ENCODE assay signal across 9 cellular contexts in genomic region chr19:49019242-49019932, GRCh38. TPM values are rescaled to one million over a fixed set of nuclear protein-coding genes. Genes with fewer than 3 reads are reported as not detected.
DNase-seq lines count a peak whose midpoint lies in the region; ATAC-seq and TF ChIP-seq lines count a peak whose summit lies in the region.
"Had no signal": no experiment of that assay in that cellular context is flagged by ENCODE, and none has a peak within 500 bp of the region (broad histone marks: within the 10 kb centered on the region; RNA-seq: fewer than 3 reads in every experiment).

No MANE protein-coding gene starts in this region.

- H3K9me3 Mint-ChIP-seq in neural crest cell = no peaks in the 10 kb centered on the region

- peak overlapping the region; percentile 53 to 64 (median 55) for H3K4me3 ChIP-seq in esophagus muscularis mucosa
- peak overlapping the region; percentile 73 for H3K4me3 ChIP-seq in thoracic aorta

- DNase-seq in GM20000 (ENCODE audit: low spot score) = peak; percentile 89
- peak; percentile 85 for DNase-seq in NCI-H748 (lab: John Stamatoyannopoulos, UW; ENCODE audit: unreplicated experiment)
- DNase-seq in activated T-cell treated with anti-CD3 and anti-CD28 coated beads for 1 hour (ENCODE audit: low read depth) = peak; percentile 63
- DNase-seq in esophagus muscularis mucosa (ENCODE audit: extremely low spot score) = no peak
- DNase-seq in neural crest cell (ENCODE audit: low read depth, low spot score) = peak; percentile 39
- no peak for DNase-seq in thoracic aorta (ENCODE audit: low spot score)
- no peak for DNase-seq in DMS79 (lab: John Stamatoyannopoulos, UW)

- H3K36me3 ChIP-seq in esophagus muscularis mucosa (peaks cover 0 to 22% (median 20%) of the 10 kb centered on the region in 4 donors), thoracic aorta (peaks cover 5% of the 10 kb centered on the region)

- intact Hi-C loops in esophagus muscularis mucosa (cut with DNase I) = no loop called here

- H3K27ac ChIP-seq in esophagus muscularis mucosa (replicated peaks in 1 of 4) (no peak overlapping the region), thoracic aorta (no peak overlapping the region)

- 11% methylated on average over 27 of the region's 41 CpGs for WGBS in esophagus muscularis mucosa

- no peak overlapping the region for H3K27ac Mint-ChIP-seq in neural crest cell (ENCODE audit: unreplicated experiment)

- TF ChIP-seq CTCF in GM20000 (IDR thresholded peaks at IDR 0.05; ENCODE audit: extremely low read depth, missing control alignments) (no peak), esophagus muscularis mucosa (IDR thresholded peaks at IDR 0.05) (no peak), neural crest cell (conservative IDR thresholded peaks at IDR 0.05) (peak; percentile 56), thoracic aorta (IDR thresholded peaks at IDR 0.05) (no peak)

- no peak for TF ChIP-seq EP300 in esophagus muscularis mucosa (IDR thresholded peaks at IDR 0.05)

- TF ChIP-seq POLR2A in esophagus muscularis mucosa (IDR thresholded peaks at IDR 0.05; ENCODE audit: low read depth) = no peak

- peaks cover 11% of the 10 kb centered on the region for H3K4me1 Mint-ChIP-seq in neural crest cell

- H3K27me3 Mint-ChIP-seq in neural crest cell (ENCODE audit: low read depth) = peaks cover 60% of the 10 kb centered on the region

- H3K4me1 ChIP-seq in esophagus muscularis mucosa (peaks cover 19 to 30% (median 26%) of the 10 kb centered on the region in 4 donors), thoracic aorta (ENCODE audit: control insufficient read depth in 1 of 2, low read depth in 2 of 2) (peaks cover 15 to 24% of the 10 kb centered on the region in 2 donors)

- H3K4me3 Mint-ChIP-seq in neural crest cell = peak overlapping the region; percentile 73

- no peaks in the 10 kb centered on the region for H3K9me3 ChIP-seq in esophagus muscularis mucosa
- no peaks in the 10 kb centered on the region for H3K9me3 ChIP-seq in thoracic aorta

- H3K27me3 ChIP-seq in esophagus muscularis mucosa (peaks cover 0 to 41% (median 14%) of the 10 kb centered on the region in 4 donors), thoracic aorta (replicated peaks; ENCODE audit: insufficient read depth) (no peaks in the 10 kb centered on the region)

- H3K36me3 Mint-ChIP-seq in neural crest cell (ENCODE audit: low read depth) = peaks cover 7% of the 10 kb centered on the region

- ATAC-seq in thoracic aorta (ENCODE audit: insufficient number of reproducible peaks, low FRiP score, low read depth) = no peak
- ATAC-seq in HG03039 (IDR thresholded peaks at IDR 0.05; ENCODE audit: unreplicated experiment) = no peak

RNA-seq across cellular contexts. Expression of gene LHB, which starts 2.5 kb away (rescaled TPM):
- total RNA-seq in esophagus muscularis mucosa (not detected), neural crest cell (not detected in 2 replicates), thoracic aorta (not detected)
- total RNA-seq: dermis microvascular lymphatic vessel endothelial cell had no signal

RNA-seq across cellular contexts. Expression of gene CGB3, which starts 4.7 kb away (rescaled TPM):
- total RNA-seq in esophagus muscularis mucosa = not detected
- total RNA-seq in neural crest cell = not detected in 2 replicates
- total RNA-seq in thoracic aorta = not detected
- total RNA-seq: dermis microvascular lymphatic vessel endothelial cell had no signal

RNA-seq across cellular contexts. Expression of gene CGB2, which starts 12.3 kb away (rescaled TPM):
- total RNA-seq in esophagus muscularis mucosa (not detected), neural crest cell (not detected in 2 replicates), thoracic aorta (not detected)
- total RNA-seq: dermis microvascular lymphatic vessel endothelial cell had no signal

RNA-seq across cellular contexts. Expression of gene CGB1, which starts 17.3 kb away (rescaled TPM):
- total RNA-seq in esophagus muscularis mucosa (not detected), neural crest cell (not detected in 2 replicates), thoracic aorta (not detected)
- total RNA-seq: dermis microvascular lymphatic vessel endothelial cell had no signal

RNA-seq across cellular contexts. Expression of gene CGB5, which starts 24.3 kb away (rescaled TPM):
- not detected for total RNA-seq in esophagus muscularis mucosa
- total RNA-seq in neural crest cell = not detected in 2 replicates
- not detected for total RNA-seq in thoracic aorta
- total RNA-seq: dermis microvascular lymphatic vessel endothelial cell had no signal

Comparison
In these comparisons a context has a peak if more than half of its experiments do, and no peak if none do; other contexts are left out.
1. DNase-seq: peak in GM20000 (single experiment), NCI-H748 (single experiment), activated T-cell treated with anti-CD3 and anti-CD28 coated beads for 1 hour (single experiment) and neural crest cell (single experiment); none in esophagus muscularis mucosa (single experiment), thoracic aorta (single experiment) and DMS79 (single experiment).